9 cellular contexts compared by ENCODE assay signal in genomic region chr12:45192041-45192695, GRCh38. TPM values are rescaled to one million over a fixed set of nuclear protein-coding genes. Genes with fewer than 3 reads are reported as not detected.
A peak's percentile ranks its signal among the peaks of the same experiment; 100 is the strongest.
DNase-seq lines count a peak whose midpoint lies in the region; ATAC-seq, FAIRE-seq and TF ChIP-seq lines count a peak whose summit lies in the region.
"Had no signal": no experiment of that assay in that cellular context is flagged by ENCODE, and none has a peak within 500 bp of the region (broad histone marks: within the 10 kb centered on the region; RNA-seq: fewer than 3 reads in every experiment).

No MANE protein-coding gene starts in this region.

- intact Hi-C loops in pancreas (cut with DNase I) (no loop called here), thyroid gland (cut with DNase I) (no loop called here)

- FAIRE-seq in bronchial epithelial cell (lab: Jason Lieb, UNC) (no peak), pancreas (lab: Jason Lieb, UNC) (no peak)

- no peak overlapping the region for H3K4me3 ChIP-seq in bronchial epithelial cell (ENCODE audit: low read depth, low read length)
- H3K4me3 ChIP-seq in pancreas = no peak overlapping the region
- H3K4me3 ChIP-seq in thyroid gland (replicated peaks in 1 of 3) = no peak overlapping the region

- no peak for TF ChIP-seq POLR2A in thyroid gland (IDR thresholded peaks at IDR 0.05)

- H3K27me3 ChIP-seq in bronchial epithelial cell (ENCODE audit: control insufficient read depth, insufficient read depth, low read length) (no peaks in the 10 kb centered on the region), pancreas (no peaks in the 10 kb centered on the region), thyroid gland (no peaks in the 10 kb centered on the region)

- H3K4me1 ChIP-seq in pancreas = peaks cover 0 to 3% (median 0%) of the 10 kb centered on the region in 3 donors
- H3K4me1 ChIP-seq in thyroid gland = no peaks in the 10 kb centered on the region

- H3K9me3 ChIP-seq in pancreas = no peaks in the 10 kb centered on the region
- H3K9me3 ChIP-seq in thyroid gland = no peaks in the 10 kb centered on the region

- DNase-seq in NOMO-1 treated with DMSO at 0.1 percent for 48 hours (lab: John Stamatoyannopoulos, UW; ENCODE audit: unreplicated experiment) (peak; percentile 85), bronchial epithelial cell (ENCODE audit: low read depth) (peak; percentile 69), pancreas (no peak), NCI-H1105 treated with DMSO at 0.1 percent for 48 hours (lab: John Stamatoyannopoulos, UW) (no peak), thyroid gland (no peak), islet precursor cell (no peak), omental fat pad (ENCODE audit: low spot score) (no peak)
- DNase-seq: activated CD4-positive, alpha-beta T cell treated with anti-CD3 and anti-CD28 coated beads for 1 hour had no signal

- WGBS in pancreas, 2 donors = 69 to 73% methylated on average over 4 of the region's 4 CpGs
- WGBS in thyroid gland, 2 donors = 69 to 81% methylated on average over 4 of the region's 4 CpGs

- TF ChIP-seq CTCF in bronchial epithelial cell (IDR thresholded peaks at IDR 0.05; ENCODE audit: insufficient read depth, low read length, severe bottlenecking) = no peak
- no peak for TF ChIP-seq CTCF in pancreas (IDR thresholded peaks at IDR 0.05)
- no peak for TF ChIP-seq CTCF in thyroid gland (IDR thresholded peaks at IDR 0.05)
- no peak for TF ChIP-seq CTCF in omental fat pad (IDR thresholded peaks at IDR 0.05)

- H3K36me3 ChIP-seq in bronchial epithelial cell (ENCODE audit: control insufficient read depth, insufficient read depth, low read length) = no peaks in the 10 kb centered on the region
- no peaks in the 10 kb centered on the region for H3K36me3 ChIP-seq in pancreas
- no peaks in the 10 kb centered on the region for H3K36me3 ChIP-seq in thyroid gland

- H3K27ac ChIP-seq in pancreas (no peak overlapping the region), thyroid gland (no peak overlapping the region)

- peak; percentile 55 for ATAC-seq in GM18508 (IDR thresholded peaks at IDR 0.05; ENCODE audit: insufficient read depth, unreplicated experiment)
- ATAC-seq in pancreas = peak in 3 of 4 donors; percentile 41 to 80 (median 71)
- no peak for ATAC-seq in omental fat pad (ENCODE audit: low FRiP score)

RNA-seq across cellular contexts. Expression of gene ANO6, which starts 23.7 kb away (rescaled TPM):
- total RNA-seq in bronchial epithelial cell (23.2 and 23.3 TPM in 2 replicates), pancreas (10 to 100 TPM; 14.4 to 34.0 (median 22.6) TPM), thyroid gland (10 to 100 TPM; 37.3 to 61.1 (median 48.1) TPM), omental fat pad (100 to 1,000 TPM in 2 of 4 donors, 10 to 100 TPM in 2; 88.8 to 189 (median 105) TPM)
- 1 to 10 TPM; 4.0 to 5.4 TPM for polyA plus RNA-seq in pancreas

Comparison
In these comparisons a context has a peak if more than half of its experiments do, and no peak if none do; other contexts are left out.
1. DNase-seq: peak in NOMO-1 treated with DMSO at 0.1 percent for 48 hours (single experiment) and bronchial epithelial cell (single experiment); none in pancreas (0 of 6), NCI-H1105 treated with DMSO at 0.1 percent for 48 hours (single experiment), thyroid gland (0 of 2), islet precursor cell (single experiment) and omental fat pad (single experiment).